In genomic region chr5:1282139-1282992, GRCh38 we compare ENCODE assay signal across 19 cellular contexts. TPM values are rescaled to one million over a fixed set of nuclear protein-coding genes. Genes with fewer than 3 reads are reported as not detected.
DNase-seq lines count a peak whose midpoint lies in the region; ATAC-seq lines count a peak whose summit lies in the region.
"Had no signal": no experiment of that assay in that cellular context is flagged by ENCODE, and none has a peak within 500 bp of the region (broad histone marks: within the 10 kb centered on the region; RNA-seq: fewer than 3 reads in every experiment).

No MANE protein-coding gene starts in this region.

- H3K27ac Mint-ChIP-seq in stimulated activated naive B cell treated with anti-CD40 and anti-IgM and Interleukin-4, amounts not matched to agents 10 μg/mL and 1 μg/mL and 100 μg/mL, for 72 hours, result peak overlapping the region; percentile 47
- H3K27ac Mint-ChIP-seq in activated CD8-positive, alpha-beta T cell treated with anti-CD3 and anti-CD28 coated beads, Interleukin-2, amount 10 ng/mL, durations not matched to agents 7 days and 5 days, result no peak overlapping the region
- H3K27ac Mint-ChIP-seq: activated naive CD4-positive, alpha-beta T cell treated with anti-CD3 and anti-CD28 coated beads, Interleukin-2, amount 50 U/mL, for 24 hours; stimulated activated naive CD8-positive, alpha-beta T cell treated with anti-CD3 and anti-CD28 coated beads, Interleukin-15, Interleukin-2, amounts not matched to agents 100 ng/mL and 50 ng/mL, for 24 hours had no signal

- CTCF ChIA-PET in activated CD8-positive, alpha-beta T cell treated with anti-CD3 and anti-CD28 coated beads, Interleukin-2, amount 10 ng/mL, durations not matched to agents 7 days and 5 days (lab: Charles Lee), result no interaction called here

- H3K36me3 ChIP-seq in MG63, result peaks cover 5% of the 10 kb centered on the region
- H3K36me3 ChIP-seq: esophagus muscularis mucosa had no signal

- no peak overlapping the region for H3K4me3 ChIP-seq in MG63
- H3K4me3 ChIP-seq: esophagus muscularis mucosa, lung, SK-N-MC had no signal

- no peaks in the 10 kb centered on the region for H3K27me3 ChIP-seq in MG63
- H3K27me3 ChIP-seq: esophagus muscularis mucosa had no signal

- no peaks in the 10 kb centered on the region for H3K27me3 Mint-ChIP-seq in stimulated activated naive B cell treated with anti-CD40 and anti-IgM and Interleukin-4, amounts not matched to agents 10 μg/mL and 1 μg/mL and 100 μg/mL, for 72 hours
- no peaks in the 10 kb centered on the region for H3K27me3 Mint-ChIP-seq in activated CD8-positive, alpha-beta T cell treated with anti-CD3 and anti-CD28 coated beads, Interleukin-2, amount 10 ng/mL, durations not matched to agents 7 days and 5 days (ENCODE audit: low read depth)
- H3K27me3 Mint-ChIP-seq: activated naive CD4-positive, alpha-beta T cell treated with anti-CD3 and anti-CD28 coated beads, Interleukin-2, amount 50 U/mL, for 24 hours; central memory CD8-positive, alpha-beta T cell; stimulated activated naive CD8-positive, alpha-beta T cell treated with anti-CD3 and anti-CD28 coated beads, Interleukin-15, Interleukin-2, amounts not matched to agents 100 ng/mL and 50 ng/mL, for 24 hours had no signal

- H3K4me3 Mint-ChIP-seq in stimulated activated naive B cell treated with anti-CD40 and anti-IgM and Interleukin-4, amounts not matched to agents 10 μg/mL and 1 μg/mL and 100 μg/mL, for 72 hours, result no peak overlapping the region
- H3K4me3 Mint-ChIP-seq in activated CD8-positive, alpha-beta T cell treated with anti-CD3 and anti-CD28 coated beads, Interleukin-2, amount 10 ng/mL, durations not matched to agents 7 days and 5 days, result no peak overlapping the region
- H3K4me3 Mint-ChIP-seq: activated naive CD4-positive, alpha-beta T cell treated with anti-CD3 and anti-CD28 coated beads, Interleukin-2, amount 50 U/mL, for 24 hours; central memory CD8-positive, alpha-beta T cell; stimulated activated naive CD8-positive, alpha-beta T cell treated with anti-CD3 and anti-CD28 coated beads, Interleukin-15, Interleukin-2, amounts not matched to agents 100 ng/mL and 50 ng/mL, for 24 hours had no signal

- POLR2A ChIA-PET in activated CD8-positive, alpha-beta T cell treated with anti-CD3 and anti-CD28 coated beads, Interleukin-2, amount 10 ng/mL, durations not matched to agents 7 days and 5 days (lab: Charles Lee), result no interaction called here

- no peaks in the 10 kb centered on the region for H3K9me3 ChIP-seq in MG63

- peaks cover 5% of the 10 kb centered on the region in 2 donors for H3K9me3 Mint-ChIP-seq in stimulated activated naive B cell treated with anti-CD40 and anti-IgM and Interleukin-4, amounts not matched to agents 10 μg/mL and 1 μg/mL and 100 μg/mL, for 72 hours
- H3K9me3 Mint-ChIP-seq in activated CD8-positive, alpha-beta T cell treated with anti-CD3 and anti-CD28 coated beads, Interleukin-2, amount 10 ng/mL, durations not matched to agents 7 days and 5 days (ENCODE audit: insufficient read depth), result no peaks in the 10 kb centered on the region
- H3K9me3 Mint-ChIP-seq: activated naive CD4-positive, alpha-beta T cell treated with anti-CD3 and anti-CD28 coated beads, Interleukin-2, amount 50 U/mL, for 24 hours; central memory CD8-positive, alpha-beta T cell; stimulated activated naive CD8-positive, alpha-beta T cell treated with anti-CD3 and anti-CD28 coated beads, Interleukin-15, Interleukin-2, amounts not matched to agents 100 ng/mL and 50 ng/mL, for 24 hours had no signal

- H3K36me3 Mint-ChIP-seq in stimulated activated naive B cell treated with anti-CD40 and anti-IgM and Interleukin-4, amounts not matched to agents 10 μg/mL and 1 μg/mL and 100 μg/mL, for 72 hours, result peaks cover 0 to 10% of the 10 kb centered on the region in 2 donors
- no peaks in the 10 kb centered on the region for H3K36me3 Mint-ChIP-seq in activated CD8-positive, alpha-beta T cell treated with anti-CD3 and anti-CD28 coated beads, Interleukin-2, amount 10 ng/mL, durations not matched to agents 7 days and 5 days (ENCODE audit: low read depth)

- H3K4me1 Mint-ChIP-seq in stimulated activated naive B cell treated with anti-CD40 and anti-IgM and Interleukin-4, amounts not matched to agents 10 μg/mL and 1 μg/mL and 100 μg/mL, for 72 hours, result no peaks in the 10 kb centered on the region
- no peaks in the 10 kb centered on the region for H3K4me1 Mint-ChIP-seq in activated CD8-positive, alpha-beta T cell treated with anti-CD3 and anti-CD28 coated beads, Interleukin-2, amount 10 ng/mL, durations not matched to agents 7 days and 5 days (ENCODE audit: low read depth)
- H3K4me1 Mint-ChIP-seq: activated naive CD4-positive, alpha-beta T cell treated with anti-CD3 and anti-CD28 coated beads, Interleukin-2, amount 50 U/mL, for 24 hours; central memory CD8-positive, alpha-beta T cell had no signal

- no peak for ATAC-seq in stimulated activated naive B cell treated with anti-CD40 and anti-IgM and Interleukin-4, amounts not matched to agents 10 μg/mL and 1 μg/mL and 100 μg/mL, for 72 hours (replicated peaks)
- ATAC-seq in activated CD8-positive, alpha-beta T cell treated with anti-CD3 and anti-CD28 coated beads, Interleukin-2, amount 10 ng/mL, durations not matched to agents 7 days and 5 days, result no peak
- ATAC-seq: HCT116 had no signal

- peak; percentile 14 for DNase-seq in NCI-H345 (lab: John Stamatoyannopoulos, UW)
- no peak for DNase-seq in NCI-H345 treated with DMSO at 0.1 percent for 48 hours (lab: John Stamatoyannopoulos, UW; ENCODE audit: unreplicated experiment)
- DNase-seq in NCI-H446 treated with DMSO at 0.1 percent for 48 hours (lab: John Stamatoyannopoulos, UW), result peak; percentile 71
- DNase-seq in glomerular visceral epithelial cell (ENCODE audit: extremely low spot score), result peak; percentile 34
- no peak for DNase-seq in stimulated activated naive B cell treated with anti-CD40 and anti-IgM and Interleukin-4, amounts not matched to agents 10 μg/mL and 1 μg/mL and 100 μg/mL, for 72 hours
- no peak for DNase-seq in MG63
- no peak for DNase-seq in anterior cingulate cortex (lab: John Stamatoyannopoulos, UW)
- no peak for DNase-seq in activated CD8-positive, alpha-beta T cell treated with anti-CD3 and anti-CD28 coated beads, Interleukin-2, amount 10 ng/mL, durations not matched to agents 7 days and 5 days
- DNase-seq: COR-L47, hypothalamus, NCI-H1930 had no signal

RNA-seq across cellular contexts. Expression of gene TERT, which starts 12.5 kb away (rescaled TPM):
- total RNA-seq in MG63 (2014; rRNA removed; shearing (Covaris generic); ENCODE audit: low replicate concordance), result 0.72 and 2.4 TPM in 2 replicates
- total RNA-seq in activated CD8-positive, alpha-beta T cell treated with anti-CD3 and anti-CD28 coated beads, Interleukin-2, amount 10 ng/mL, durations not matched to agents 7 days and 5 days, result under 1 TPM; 0.29 to 0.44 TPM
- total RNA-seq: esophagus muscularis mucosa, lung had no signal

RNA-seq across cellular contexts. Expression of gene SLC6A18, which starts 57.2 kb away (rescaled TPM):
- not detected in 2 replicates for total RNA-seq in MG63 (2014; rRNA removed; shearing (Covaris generic); ENCODE audit: low replicate concordance)
- not detected for total RNA-seq in activated CD8-positive, alpha-beta T cell treated with anti-CD3 and anti-CD28 coated beads, Interleukin-2, amount 10 ng/mL, durations not matched to agents 7 days and 5 days
- total RNA-seq: activated CD8-positive, alpha-beta memory T cell treated with anti-CD3 and anti-CD28 coated beads for 36 hours; esophagus muscularis mucosa; lung had no signal

Comparison
In these comparisons a context has a peak if more than half of its experiments do, and no peak if none do; other contexts are left out.
1. DNase-seq: peak in NCI-H345 (single experiment), NCI-H446 treated with DMSO at 0.1 percent for 48 hours (single experiment) and glomerular visceral epithelial cell (single experiment); none in NCI-H345 treated with DMSO at 0.1 percent for 48 hours (single experiment), stimulated activated naive B cell treated with anti-CD40 and anti-IgM and Interleukin-4, amounts not matched to agents 10 μg/mL and 1 μg/mL and 100 μg/mL, for 72 hours (single experiment), MG63 (single experiment), anterior cingulate cortex (0 of 58) and activated CD8-positive, alpha-beta T cell treated with anti-CD3 and anti-CD28 coated beads, Interleukin-2, amount 10 ng/mL, durations not matched to agents 7 days and 5 days (single experiment).